In the genomic region with DNA sequence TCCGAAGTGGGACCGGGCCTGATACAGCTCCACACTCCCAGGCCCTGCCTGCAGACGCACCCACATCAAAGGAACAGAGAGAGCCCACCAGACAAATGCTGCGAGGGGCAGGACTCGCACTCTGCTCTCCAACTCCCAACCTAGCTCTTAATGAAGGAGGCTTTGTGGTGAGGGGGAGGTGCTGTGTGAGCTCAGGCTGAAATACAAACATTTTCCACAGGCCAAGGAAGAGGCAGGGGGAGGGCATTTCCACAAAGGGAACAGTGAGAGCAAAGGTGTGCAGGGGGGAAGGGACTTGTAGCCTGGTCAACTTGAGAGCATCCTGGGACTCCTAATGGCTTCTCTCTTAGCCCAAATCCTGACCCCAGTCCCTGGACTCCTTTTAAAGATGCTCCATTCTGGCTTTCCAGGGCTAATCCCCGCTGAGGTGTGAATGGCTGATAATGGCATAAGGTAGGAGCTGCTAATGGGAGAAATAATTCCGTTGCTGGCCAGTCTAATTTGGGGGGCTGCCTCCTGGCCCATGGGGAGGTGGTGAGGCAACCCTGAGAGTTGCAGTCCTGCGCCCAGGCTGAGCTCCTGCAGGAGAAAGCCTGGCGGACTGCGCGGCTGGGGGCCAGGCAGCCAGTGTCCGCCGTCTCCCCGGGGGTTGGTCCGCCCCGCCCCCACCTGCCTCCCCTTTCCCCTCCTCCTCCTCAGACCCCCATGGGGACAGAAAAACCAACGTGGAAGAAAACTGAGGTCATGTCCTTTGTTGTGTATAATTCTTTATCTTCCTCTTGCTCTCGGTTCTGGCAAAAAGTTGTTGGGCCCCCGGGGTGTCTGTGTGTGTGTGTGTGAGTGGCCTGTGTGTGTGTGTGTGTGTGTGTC, we compare ENCODE assay signal across 1 cellular context.
TF ChIP-seq lines count a peak whose summit lies in the region.

No MANE protein-coding gene starts in this region.

TF ChIP-seq in WTC11, 78 proteins besides CTCF, POLR2A, EP300 and RAD21 (continued from another document):
- TF ChIP-seq ZNF532 (CRISPR knock-in tag; IDR thresholded peaks at IDR 0.05; ENCODE audit: borderline replicate concordance) (no peak), TP53 (CRISPR knock-in tag; IDR thresholded peaks at IDR 0.05) (0 out of 2 replicates have a peak, but pooled peaks have one; percentile 18), MXD4 (CRISPR knock-in tag; IDR thresholded peaks at IDR 0.05; ENCODE audit: borderline replicate concordance) (no peak), GTF2I (CRISPR knock-in tag; conservative IDR thresholded peaks at IDR 0.05) (0 out of 2 replicates have a peak, but pooled peaks have one; percentile 4), RELA (CRISPR knock-in tag; IDR thresholded peaks at IDR 0.05; ENCODE audit: borderline replicate concordance) (no peak), GRHL2 (CRISPR knock-in tag; IDR thresholded peaks at IDR 0.05; ENCODE audit: insufficient replicate concordance, severe bottlenecking) (no peak), MYBL2 (CRISPR knock-in tag; IDR thresholded peaks at IDR 0.05) (no peak), ZBTB43 (CRISPR knock-in tag; IDR thresholded peaks at IDR 0.05) (peak; percentile 17; the same call in 1 of the 2 replicates), ZNF416 (CRISPR knock-in tag; IDR thresholded peaks at IDR 0.05) (no peak), ZNF232 (CRISPR knock-in tag; IDR thresholded peaks at IDR 0.05) (no peak), ZBTB21 (CRISPR knock-in tag; IDR thresholded peaks at IDR 0.05; ENCODE audit: borderline replicate concordance) (no peak), PREB (CRISPR knock-in tag; IDR thresholded peaks at IDR 0.05; ENCODE audit: borderline replicate concordance) (no peak), CDX4 (CRISPR knock-in tag; IDR thresholded peaks at IDR 0.05; ENCODE audit: borderline replicate concordance) (no peak), SP1 (CRISPR knock-in tag; conservative IDR thresholded peaks at IDR 0.05) (0 out of 2 replicates have a peak, but pooled peaks have one; percentile 34), FOXP1 (CRISPR knock-in tag; IDR thresholded peaks at IDR 0.05; ENCODE audit: borderline replicate concordance) (no peak), ZNF121 (CRISPR knock-in tag; IDR thresholded peaks at IDR 0.05) (no peak), ZNF423 (CRISPR knock-in tag; IDR thresholded peaks at IDR 0.05) (peak; percentile 75)
- TF ChIP-seq, protein P1, sequence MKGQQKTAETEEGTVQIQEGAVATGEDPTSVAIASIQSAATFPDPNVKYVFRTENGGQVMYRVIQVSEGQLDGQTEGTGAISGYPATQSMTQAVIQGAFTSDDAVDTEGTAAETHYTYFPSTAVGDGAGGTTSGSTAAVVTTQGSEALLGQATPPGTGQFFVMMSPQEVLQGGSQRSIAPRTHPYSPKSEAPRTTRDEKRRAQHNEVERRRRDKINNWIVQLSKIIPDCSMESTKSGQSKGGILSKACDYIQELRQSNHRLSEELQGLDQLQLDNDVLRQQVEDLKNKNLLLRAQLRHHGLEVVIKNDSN (CRISPR knock-in tag; IDR thresholded peaks at IDR 0.05), result no peak
